In genomic region chr18:24530630-24531111, GRCh38 we compare ENCODE assay signal across 9 cellular contexts.
DNase-seq lines count a peak whose midpoint lies in the region; ATAC-seq, FAIRE-seq and TF ChIP-seq lines count a peak whose summit lies in the region.
"Had no signal": no experiment of that assay in that cellular context is flagged by ENCODE, and none has a peak within 500 bp of the region (broad histone marks: within the 10 kb centered on the region; RNA-seq: fewer than 3 reads in every experiment).

No MANE protein-coding gene starts in this region.

- H3K27ac ChIP-seq in kidney (ENCODE audit: low read depth in 2 of 2, low read length in 2 of 2) (no peak overlapping the region), H9 (ENCODE audit: insufficient read length, low read depth, low read length) (no peak overlapping the region)

- no peak overlapping the region for H3K18ac ChIP-seq in H9 (ENCODE audit: insufficient read length, low read depth, low read length)

- H3K79me2 ChIP-seq in H9 (ENCODE audit: insufficient read depth, low read length): no peaks in the 10 kb centered on the region

- H3K4me1 ChIP-seq in kidney (ENCODE audit: control insufficient read depth in 1 of 2, insufficient read depth in 1 of 2, low read depth in 1 of 2, low read length in 2 of 2): no peaks in the 10 kb centered on the region
- H3K4me1 ChIP-seq in H9 (ENCODE audit: insufficient read depth, low read length): no peaks in the 10 kb centered on the region

- H3K9me3 Mint-ChIP-seq in H9: no peaks in the 10 kb centered on the region

- no peak overlapping the region for H3K14ac ChIP-seq in H9 (ENCODE audit: insufficient read depth, low read length)

- no peak overlapping the region for H2BK15ac ChIP-seq in H9 (ENCODE audit: low read depth, low read length)

- no peaks in the 10 kb centered on the region for H3K79me1 ChIP-seq in H9 (ENCODE audit: insufficient read depth, low read depth, low read length, poor library complexity, severe bottlenecking)

- ATAC-seq in GM19351 (IDR thresholded peaks at IDR 0.05; ENCODE audit: unreplicated experiment) (no peak), HG02970 (IDR thresholded peaks at IDR 0.05; ENCODE audit: low FRiP score, unreplicated experiment) (no peak)

- no peaks in the 10 kb centered on the region for H3K9me3 ChIP-seq in kidney (ENCODE audit: control insufficient read depth in 1 of 2, low read length in 2 of 2)
- no peaks in the 10 kb centered on the region for H3K9me3 ChIP-seq in H9 (ENCODE audit: control insufficient read depth, low read depth, low read length)

- H2AK5ac ChIP-seq in H9 (ENCODE audit: insufficient read length, low read length): no peak overlapping the region

- no peaks in the 10 kb centered on the region for H4K20me1 ChIP-seq in H9 (ENCODE audit: control insufficient read depth, insufficient read depth, insufficient read length)

- no peak overlapping the region for H3K56ac ChIP-seq in H9 (ENCODE audit: insufficient read length, low read depth, low read length)

- peaks cover 0 to 3% of the 10 kb centered on the region in 2 experiments; a peak in 2 of 4 replicates for H3K4me1 Mint-ChIP-seq in H9

- H3K4me2 ChIP-seq in H9 (ENCODE audit: insufficient read depth, insufficient read length, low read length): no peak overlapping the region

- H3K4me3 ChIP-seq in kidney (ENCODE audit: low read length in 2 of 2): no peak overlapping the region

- no peak overlapping the region for H2BK12ac ChIP-seq in H9 (ENCODE audit: insufficient read length, low read depth, low read length)

- no peak overlapping the region for H3K27ac Mint-ChIP-seq in H9

- TF ChIP-seq CTCF in kidney (IDR thresholded peaks at IDR 0.05; ENCODE audit: borderline replicate concordance, extremely low read depth, insufficient read depth) (no peak), H9 (conservative IDR thresholded peaks at IDR 0.05) (no peak)

- H4K5ac ChIP-seq in H9 (ENCODE audit: insufficient read length, low read depth, low read length): no peak overlapping the region

- H3K27me3 Mint-ChIP-seq in H9 (ENCODE audit: low read depth): no peaks in the 10 kb centered on the region; the same call in 1 of the 2 replicates

- intact Hi-C loops in kidney (cut with DNase I): no loop called here

- H3K27me3 ChIP-seq in H9 (ENCODE audit: insufficient read depth, low read length): no peaks in the 10 kb centered on the region

- H2BK120ac ChIP-seq in H9 (ENCODE audit: low read depth, low read length, poor library complexity, severe bottlenecking): no peak overlapping the region

- H2BK20ac ChIP-seq in H9 (ENCODE audit: low read depth, low read length, poor library complexity, severe bottlenecking): no peak overlapping the region

- H3K36me3 Mint-ChIP-seq in H9 (ENCODE audit: insufficient read depth in 1 of 3, low read depth in 3 of 3): no peaks in the 10 kb centered on the region

- H3T11ph ChIP-seq in H9 (ENCODE audit: low read length): no peak overlapping the region

- no peak overlapping the region for H3K4me3 Mint-ChIP-seq in H9

- peak; percentile 14 for DNase-seq in stimulated activated CD4-positive, alpha-beta T cell treated with anti-CD3 and anti-CD28 coated beads, Interleukin-1b, Interleukin-23, amount 100 ng/mL, for 48 hours
- DNase-seq in stimulated activated CD4-positive, alpha-beta T cell treated with anti-CD3 and anti-CD28 coated beads, Interleukin-4, amount 100 ng/mL, for 1 hour: no peak
- DNase-seq in SW480 (ENCODE audit: low spot score): peak; percentile 97
- DNase-seq in glomerular visceral epithelial cell (ENCODE audit: extremely low spot score): peak; percentile 55
- no peak for DNase-seq in kidney
- no peak for DNase-seq in H9
- DNase-seq: NCI-H187 treated with DMSO at 0.1 percent for 48 hours had no signal

- no peak overlapping the region for H3K9ac ChIP-seq in kidney (ENCODE audit: low read length in 2 of 2)
- no peak overlapping the region for H3K9ac ChIP-seq in H9 (ENCODE audit: extremely low read depth, insufficient read length, low read length)

- H4K91ac ChIP-seq in H9 (ENCODE audit: insufficient read length, low read depth, low read length): no peak overlapping the region

- H4K8ac ChIP-seq in H9 (replicated peaks; ENCODE audit: insufficient read length, low read depth, low read length): no peak overlapping the region

- H3K23ac ChIP-seq in H9 (ENCODE audit: insufficient read length, low read depth, low read length): no peak overlapping the region

- no peak for FAIRE-seq in kidney (lab: Jason Lieb, UNC)

- WGBS in H9 (ENCODE audit: extremely low coverage, insufficient read length, low lambda C conversion rate): no CpG with 5 or more reads among the region's 6 CpGs

- H2BK5ac ChIP-seq in H9 (ENCODE audit: insufficient read length, low read length): no peak overlapping the region

- H2AFZ ChIP-seq in H9 (ENCODE audit: low read length): no peak overlapping the region

- no peaks in the 10 kb centered on the region for H3K36me3 ChIP-seq in kidney (ENCODE audit: control insufficient read depth in 1 of 2, insufficient read depth in 2 of 2, low read length in 2 of 2)

- H3K4ac ChIP-seq in H9 (ENCODE audit: low read depth, low read length): no peak overlapping the region

- no peaks in the 10 kb centered on the region for H3K23me2 ChIP-seq in H9 (ENCODE audit: insufficient read length, low read depth, low read length, poor library complexity, severe bottlenecking)

Comparison
In these comparisons a context has a peak if more than half of its experiments do, and no peak if none do; other contexts are left out.
1. DNase-seq: peak in stimulated activated CD4-positive, alpha-beta T cell treated with anti-CD3 and anti-CD28 coated beads, Interleukin-1b, Interleukin-23, amount 100 ng/mL, for 48 hours (single experiment), SW480 (single experiment) and glomerular visceral epithelial cell (single experiment); none in stimulated activated CD4-positive, alpha-beta T cell treated with anti-CD3 and anti-CD28 coated beads, Interleukin-4, amount 100 ng/mL, for 1 hour (single experiment), kidney (single experiment) and H9 (single experiment).